Comparison of ENCODE assay signal across 9 cellular contexts in the genomic region with DNA sequence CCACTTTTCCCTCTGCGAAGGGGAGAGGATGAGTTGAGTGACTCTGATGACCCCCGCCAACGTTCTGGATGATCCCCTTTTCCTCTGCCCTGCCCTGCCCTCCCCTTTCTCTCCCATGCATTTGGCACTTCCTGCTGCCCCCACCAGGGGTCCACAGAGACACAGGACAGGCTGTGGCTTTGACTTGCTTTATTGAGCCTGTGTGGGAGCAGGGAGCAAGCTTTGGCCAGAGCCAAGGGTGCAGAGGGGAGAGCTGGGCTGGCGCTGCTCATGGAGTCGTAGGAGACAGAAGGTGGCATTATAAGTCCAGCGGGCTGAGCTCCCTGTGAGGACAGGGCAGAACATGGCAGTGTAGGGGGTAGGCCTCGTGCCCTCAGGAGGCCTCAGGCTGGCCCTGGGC. TPM values are rescaled to one million over a fixed set of nuclear protein-coding genes. Genes with fewer than 3 reads are reported as not detected.
DNase-seq lines count a peak whose midpoint lies in the region; ATAC-seq and TF ChIP-seq lines count a peak whose summit lies in the region.
"Had no signal": no experiment of that assay in that cellular context is flagged by ENCODE, and none has a peak within 500 bp of the region (broad histone marks: within the 10 kb centered on the region; RNA-seq: fewer than 3 reads in every experiment).

No MANE protein-coding gene starts in this region.

- WGBS in right lobe of liver (ENCODE audit: insufficient coverage, low coverage, low lambda C conversion rate, missing lambda C conversion rate): no CpG with 5 or more reads among the region's 7 CpGs

- no peaks in the 10 kb centered on the region for H3K9me3 Mint-ChIP-seq in activated naive CD8-positive, alpha-beta T cell treated with anti-CD3 and anti-CD28 coated beads for 36 hours
- H3K9me3 Mint-ChIP-seq: activated naive CD4-positive, alpha-beta T cell treated with anti-CD3 and anti-CD28 coated beads, Interleukin-2, amount 50 U/mL, for 24 hours had no signal

- H3K27ac Mint-ChIP-seq in activated naive CD8-positive, alpha-beta T cell treated with anti-CD3 and anti-CD28 coated beads for 36 hours: no peak overlapping the region
- H3K27ac Mint-ChIP-seq: activated naive CD4-positive, alpha-beta T cell treated with anti-CD3 and anti-CD28 coated beads, Interleukin-2, amount 50 U/mL, for 24 hours had no signal

- H3K4me1 ChIP-seq in right lobe of liver: peaks cover 0 to 3% (median 0%) of the 10 kb centered on the region in 4 donors

- peak in 2 of 4 donors; percentile 18 to 25 for ATAC-seq in right lobe of liver

- H3K36me3 ChIP-seq in right lobe of liver: no peaks in the 10 kb centered on the region

- H3K4me3 Mint-ChIP-seq in activated naive CD8-positive, alpha-beta T cell treated with anti-CD3 and anti-CD28 coated beads for 36 hours: no peak overlapping the region
- H3K4me3 Mint-ChIP-seq: activated naive CD4-positive, alpha-beta T cell treated with anti-CD3 and anti-CD28 coated beads, Interleukin-2, amount 50 U/mL, for 24 hours had no signal

- H3K36me3 Mint-ChIP-seq in activated naive CD8-positive, alpha-beta T cell treated with anti-CD3 and anti-CD28 coated beads for 36 hours: no peaks in the 10 kb centered on the region
- H3K36me3 Mint-ChIP-seq: activated naive CD4-positive, alpha-beta T cell treated with anti-CD3 and anti-CD28 coated beads, Interleukin-2, amount 50 U/mL, for 24 hours had no signal

- H3K9me3 ChIP-seq in right lobe of liver: no peaks in the 10 kb centered on the region

- DNase-seq in NCI-H510A treated with DMSO at 0.1 percent for 48 hours (lab: John Stamatoyannopoulos, UW) (peak; percentile 7), NCI-H510A (lab: John Stamatoyannopoulos, UW) (no peak), LHCN-M2 (ENCODE audit: low read depth) (peak; percentile 42), right lobe of liver (no peak), NCI-H2029 (lab: John Stamatoyannopoulos, UW) (no peak), cerebellar nuclear complex (lab: John Stamatoyannopoulos, UW) (no peak), mucosa of gallbladder (ENCODE audit: low spot score) (no peak)
- peak; percentile 32 for DNase-seq in activated naive CD8-positive, alpha-beta T cell treated with anti-CD3 and anti-CD28 coated beads for 36 hours

- H3K4me1 Mint-ChIP-seq in activated naive CD8-positive, alpha-beta T cell treated with anti-CD3 and anti-CD28 coated beads for 36 hours: peaks cover 7% of the 10 kb centered on the region

- no peak overlapping the region for H3K4me3 ChIP-seq in right lobe of liver

- no peak for TF ChIP-seq POLR2A in right lobe of liver (IDR thresholded peaks at IDR 0.05)

- no peaks in the 10 kb centered on the region for H3K27me3 ChIP-seq in right lobe of liver

- no peak overlapping the region for H3K27ac ChIP-seq in right lobe of liver

- TF ChIP-seq CTCF in right lobe of liver (IDR thresholded peaks at IDR 0.05): peak in 3 of 4 donors; percentile 10 to 17 (median 15)

- peaks cover 3% of the 10 kb centered on the region for H3K27me3 Mint-ChIP-seq in activated naive CD8-positive, alpha-beta T cell treated with anti-CD3 and anti-CD28 coated beads for 36 hours

- intact Hi-C loops in right lobe of liver (cut with DNase I): loop anchor here (5.0 to 10.0 kb wide), 3 partner anchors 52 to 224 kb away; no protein-coding TSS in a partner anchor

RNA-seq across cellular contexts. Expression of a gene that starts 1.6 kb away (rescaled TPM):
- total RNA-seq in LHCN-M2 (2014; rRNA removed) (not detected in 2 replicates), right lobe of liver (not detected), mucosa of gallbladder (not detected)
- not detected for polyA plus RNA-seq in LHCN-M2 (2012)
- not detected for total RNA-seq in activated naive CD8-positive, alpha-beta T cell treated with anti-CD3 and anti-CD28 coated beads for 36 hours

RNA-seq across cellular contexts. Expression of a gene that starts 13.1 kb away (rescaled TPM):
- total RNA-seq in LHCN-M2 (2014; rRNA removed): not detected in 2 replicates
- polyA plus RNA-seq in LHCN-M2 (2012): 0.07 TPM
- total RNA-seq in activated naive CD8-positive, alpha-beta T cell treated with anti-CD3 and anti-CD28 coated beads for 36 hours: not detected
- total RNA-seq in right lobe of liver: not detected
- not detected for total RNA-seq in mucosa of gallbladder

RNA-seq across cellular contexts. Expression of a gene that starts 33.3 kb away (rescaled TPM):
- total RNA-seq in LHCN-M2 (2014; rRNA removed) (3.4 and 11.3 TPM in 2 replicates), right lobe of liver (1 to 10 TPM in 1 of 6 experiments, under 1 TPM in 2, not detected in 3; 0.13 to 1.2 (median 0.18) TPM), mucosa of gallbladder (7.0 TPM)
- 4.3 TPM for polyA plus RNA-seq in LHCN-M2 (2012)
- 1 to 10 TPM; 5.2 to 6.5 TPM for total RNA-seq in activated naive CD8-positive, alpha-beta T cell treated with anti-CD3 and anti-CD28 coated beads for 36 hours

Comparison
In these comparisons a context has a peak if more than half of its experiments do, and no peak if none do; other contexts are left out.
1. DNase-seq: peak in NCI-H510A treated with DMSO at 0.1 percent for 48 hours (single experiment), LHCN-M2 (single experiment) and activated naive CD8-positive, alpha-beta T cell treated with anti-CD3 and anti-CD28 coated beads for 36 hours (single experiment); none in NCI-H510A (single experiment), right lobe of liver (0 of 3), NCI-H2029 (single experiment), cerebellar nuclear complex (0 of 2) and mucosa of gallbladder (single experiment).